ENCODE assay signal across 1 cellular context in the genomic region with DNA sequence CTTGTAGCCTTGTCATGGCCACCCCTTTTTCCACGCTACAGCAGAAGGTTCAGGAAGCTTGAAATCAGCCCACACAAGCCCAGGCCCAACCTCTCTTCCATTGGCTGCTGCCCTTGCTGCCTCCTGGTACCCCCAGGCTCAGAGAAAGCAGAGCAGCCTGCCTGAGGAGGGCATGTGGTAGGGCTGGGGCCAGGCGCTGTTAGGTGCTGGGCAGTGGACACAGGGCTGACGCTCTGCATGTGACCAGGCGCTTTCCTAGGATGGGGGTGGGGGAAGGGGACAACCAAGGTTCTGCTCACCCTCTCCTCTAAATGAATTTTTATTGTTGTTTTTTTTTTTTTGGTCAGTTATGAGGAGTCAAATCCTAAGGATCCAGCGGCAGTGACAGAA.
TF ChIP-seq lines count a peak whose summit lies in the region.

No MANE protein-coding gene starts in this region.

TF ChIP-seq in A549, 52 proteins besides CTCF, POLR2A, EP300 and RAD21 (continued from another document):
- TF ChIP-seq, protein P1, sequence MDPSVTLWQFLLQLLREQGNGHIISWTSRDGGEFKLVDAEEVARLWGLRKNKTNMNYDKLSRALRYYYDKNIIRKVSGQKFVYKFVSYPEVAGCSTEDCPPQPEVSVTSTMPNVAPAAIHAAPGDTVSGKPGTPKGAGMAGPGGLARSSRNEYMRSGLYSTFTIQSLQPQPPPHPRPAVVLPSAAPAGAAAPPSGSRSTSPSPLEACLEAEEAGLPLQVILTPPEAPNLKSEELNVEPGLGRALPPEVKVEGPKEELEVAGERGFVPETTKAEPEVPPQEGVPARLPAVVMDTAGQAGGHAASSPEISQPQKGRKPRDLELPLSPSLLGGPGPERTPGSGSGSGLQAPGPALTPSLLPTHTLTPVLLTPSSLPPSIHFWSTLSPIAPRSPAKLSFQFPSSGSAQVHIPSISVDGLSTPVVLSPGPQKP (IDR thresholded peaks at IDR 0.05; ENCODE audit: low read depth, low read length), result no peak
- TF ChIP-seq ESRRA (IDR thresholded peaks at IDR 0.05; ENCODE audit: borderline replicate concordance, low read length), result no peak
- TF ChIP-seq REST (IDR thresholded peaks at IDR 0.05), result no peak
- TF ChIP-seq CHD4 (IDR thresholded peaks at IDR 0.05; ENCODE audit: borderline replicate concordance), result no peak
- TF ChIP-seq FOXS1 (CRISPR knock-in tag; IDR thresholded peaks at IDR 0.05), result no peak
- TF ChIP-seq RNF2 (IDR thresholded peaks at IDR 0.05; ENCODE audit: borderline replicate concordance, low read depth), result no peak
- no peak for TF ChIP-seq HOXB5 (CRISPR knock-in tag; IDR thresholded peaks at IDR 0.05)
- no peak; a peak in 1 of 5 replicates for TF ChIP-seq JUN (IDR thresholded peaks at IDR 0.05)
- TF ChIP-seq NPAS2 (CRISPR knock-in tag; IDR thresholded peaks at IDR 0.05; ENCODE audit: borderline replicate concordance), result no peak
